In genomic region chr13:77565635-77566034, GRCh38 we compare ENCODE assay signal across 8 cellular contexts. TPM values are rescaled to one million over a fixed set of nuclear protein-coding genes. Genes with fewer than 3 reads are reported as not detected.
DNase-seq lines count a peak whose midpoint lies in the region; ATAC-seq and TF ChIP-seq lines count a peak whose summit lies in the region.

No MANE protein-coding gene starts in this region.

- H3K36me3 Mint-ChIP-seq in natural killer cell, result no peaks in the 10 kb centered on the region

- H3K27me3 Mint-ChIP-seq in stimulated activated naive CD8-positive, alpha-beta T cell treated with anti-CD3 and anti-CD28 coated beads, Interleukin-15, amount 100 ng/mL, for 72 hours, result peaks cover 13% of the 10 kb centered on the region
- H3K27me3 Mint-ChIP-seq in natural killer cell (ENCODE audit: low read depth in 2 of 2), result peaks cover 13 to 15% of the 10 kb centered on the region in 2 donors

- H3K9me3 Mint-ChIP-seq in stimulated activated naive CD8-positive, alpha-beta T cell treated with anti-CD3 and anti-CD28 coated beads, Interleukin-15, amount 100 ng/mL, for 72 hours, result no peaks in the 10 kb centered on the region
- no peaks in the 10 kb centered on the region for H3K9me3 Mint-ChIP-seq in natural killer cell

- no peak overlapping the region for H3K27ac Mint-ChIP-seq in stimulated activated naive CD8-positive, alpha-beta T cell treated with anti-CD3 and anti-CD28 coated beads, Interleukin-15, amount 100 ng/mL, for 72 hours
- no peak overlapping the region for H3K27ac Mint-ChIP-seq in natural killer cell

- intact Hi-C loops in natural killer cell (cut with micrococcal nuclease), result no loop called here

- DNase-seq in Caki2 (ENCODE audit: low read depth) (peak; percentile 13), SK-N-DZ (ENCODE audit: low spot score) (peak; percentile 57), foreskin melanocyte (peak; percentile 30), natural killer cell (no peak)
- DNase-seq in Jurkat, Clone E6-1 (ENCODE audit: low read depth, low spot score), result peak; percentile 19
- DNase-seq in stimulated activated naive CD8-positive, alpha-beta T cell treated with anti-CD3 and anti-CD28 coated beads, Interleukin-15, amount 100 ng/mL, for 72 hours, result no peak
- DNase-seq in activated CD4-positive, alpha-beta T cell treated with anti-CD3 and anti-CD28 coated beads for 4 hours, result no peak

- no peak overlapping the region for H3K4me3 Mint-ChIP-seq in stimulated activated naive CD8-positive, alpha-beta T cell treated with anti-CD3 and anti-CD28 coated beads, Interleukin-15, amount 100 ng/mL, for 72 hours
- no peak overlapping the region for H3K4me3 Mint-ChIP-seq in natural killer cell

- no peak overlapping the region for H3K4me3 ChIP-seq in Jurkat, Clone E6-1 (ENCODE audit: low read length)

- no peaks in the 10 kb centered on the region for H3K4me1 Mint-ChIP-seq in stimulated activated naive CD8-positive, alpha-beta T cell treated with anti-CD3 and anti-CD28 coated beads, Interleukin-15, amount 100 ng/mL, for 72 hours
- no peaks in the 10 kb centered on the region for H3K4me1 Mint-ChIP-seq in natural killer cell

- in situ Hi-C loops in Caki2 (cut with HindIII; ENCODE audit: low pct_unique_long_range_greater_than_20kb, low sequenced_read_pairs), result no loop called here

- no peak for TF ChIP-seq CTCF in natural killer cell (IDR thresholded peaks at IDR 0.05)

- ATAC-seq in GM19452 (IDR thresholded peaks at IDR 0.05; ENCODE audit: unreplicated experiment), result peak; percentile 57
- ATAC-seq in stimulated activated naive CD8-positive, alpha-beta T cell treated with anti-CD3 and anti-CD28 coated beads, Interleukin-15, amount 100 ng/mL, for 72 hours, result peak; percentile 62
- no peak for ATAC-seq in natural killer cell

RNA-seq across cellular contexts. Expression of gene SCEL, which starts 30.1 kb away (rescaled TPM):
- total RNA-seq in Caki2 (2014; rRNA removed; shearing (Covaris generic); ENCODE audit: low replicate concordance), result not detected in 2 replicates
- not detected for polyA plus RNA-seq in Jurkat, Clone E6-1 (2012; ENCODE audit: insufficient read depth, insufficient read length)
- 0.03 and 0.14 TPM in 2 replicates for polyA plus RNA-seq in SK-N-DZ (2014; cell fraction: cytosol; rRNA removed)
- polyA plus RNA-seq in SK-N-DZ (2014; cell fraction: nucleus; rRNA removed), result 0.19 and 0.37 TPM in 2 replicates
- total RNA-seq in natural killer cell, result not detected

Comparison
In these comparisons a context has a peak if more than half of its experiments do, and no peak if none do; other contexts are left out.
1. DNase-seq: peak in Caki2 (single experiment), Jurkat, Clone E6-1 (single experiment), SK-N-DZ (single experiment) and foreskin melanocyte (single experiment); none in stimulated activated naive CD8-positive, alpha-beta T cell treated with anti-CD3 and anti-CD28 coated beads, Interleukin-15, amount 100 ng/mL, for 72 hours (0 of 2), activated CD4-positive, alpha-beta T cell treated with anti-CD3 and anti-CD28 coated beads for 4 hours (0 of 2) and natural killer cell (single experiment).
2. ATAC-seq: peak in GM19452 (single experiment) and stimulated activated naive CD8-positive, alpha-beta T cell treated with anti-CD3 and anti-CD28 coated beads, Interleukin-15, amount 100 ng/mL, for 72 hours (single experiment); none in natural killer cell (0 of 3).